Comparison of ENCODE assay signal across 12 cellular contexts in genomic region chr13:45918597-45918996, GRCh38.
DNase-seq lines count a peak whose midpoint lies in the region; ATAC-seq lines count a peak whose summit lies in the region.
"Had no signal": no experiment of that assay in that cellular context is flagged by ENCODE, and none has a peak within 500 bp of the region (broad histone marks: within the 10 kb centered on the region; RNA-seq: fewer than 3 reads in every experiment).

No MANE protein-coding gene starts in this region.

- H3K27ac Mint-ChIP-seq in activated T-cell treated with anti-CD3 and anti-CD28 coated beads, Interleukin-2, amount 50 U/mL, for 24 hours: no peak overlapping the region
- H3K27ac Mint-ChIP-seq in activated naive CD8-positive, alpha-beta T cell treated with anti-CD3 and anti-CD28 coated beads, Interleukin-2, amount 50 U/mL, for 24 hours: no peak overlapping the region
- H3K27ac Mint-ChIP-seq in activated naive CD8-positive, alpha-beta T cell treated with anti-CD3 and anti-CD28 coated beads for 36 hours: no peak overlapping the region
- H3K27ac Mint-ChIP-seq in activated T-helper 17 cell treated with anti-CD3 and anti-CD28 coated beads, Interleukin-2, amount 50 U/mL, for 72 hours: no peak overlapping the region
- H3K27ac Mint-ChIP-seq in stimulated activated effector memory CD8-positive, alpha-beta T cell treated with anti-CD3 and anti-CD28 coated beads, Interleukin-12 subunit alpha, Interleukin-12 subunit beta, amount 100 ng/mL, for 72 hours: no peak overlapping the region
- H3K27ac Mint-ChIP-seq: CD14-positive monocyte; CD8-positive, alpha-beta T cell had no signal

- peak; percentile 40 for ATAC-seq in activated naive CD8-positive, alpha-beta T cell treated with anti-CD3 and anti-CD28 coated beads, Interleukin-2, amount 50 U/mL, for 24 hours
- peak; percentile 92 for ATAC-seq in activated T-helper 17 cell treated with anti-CD3 and anti-CD28 coated beads, Interleukin-2, amount 50 U/mL, for 72 hours (replicated peaks)
- peak; percentile 58 for ATAC-seq in stimulated activated effector memory CD8-positive, alpha-beta T cell treated with anti-CD3 and anti-CD28 coated beads, Interleukin-12 subunit alpha, Interleukin-12 subunit beta, amount 100 ng/mL, for 72 hours
- ATAC-seq: CD8-positive, alpha-beta T cell had no signal

- H3K36me3 Mint-ChIP-seq in activated T-cell treated with anti-CD3 and anti-CD28 coated beads, Interleukin-2, amount 50 U/mL, for 24 hours (ENCODE audit: low read depth): no peaks in the 10 kb centered on the region
- H3K36me3 Mint-ChIP-seq in activated naive CD8-positive, alpha-beta T cell treated with anti-CD3 and anti-CD28 coated beads, Interleukin-2, amount 50 U/mL, for 24 hours (ENCODE audit: low read depth): no peaks in the 10 kb centered on the region
- H3K36me3 Mint-ChIP-seq in activated naive CD8-positive, alpha-beta T cell treated with anti-CD3 and anti-CD28 coated beads for 36 hours: no peaks in the 10 kb centered on the region
- no peaks in the 10 kb centered on the region for H3K36me3 Mint-ChIP-seq in activated T-helper 17 cell treated with anti-CD3 and anti-CD28 coated beads, Interleukin-2, amount 50 U/mL, for 72 hours (ENCODE audit: low read depth)
- no peaks in the 10 kb centered on the region for H3K36me3 Mint-ChIP-seq in stimulated activated effector memory CD8-positive, alpha-beta T cell treated with anti-CD3 and anti-CD28 coated beads, Interleukin-12 subunit alpha, Interleukin-12 subunit beta, amount 100 ng/mL, for 72 hours
- H3K36me3 Mint-ChIP-seq: CD14-positive monocyte; CD8-positive, alpha-beta T cell had no signal

- no peak overlapping the region for H3K4me3 Mint-ChIP-seq in activated T-cell treated with anti-CD3 and anti-CD28 coated beads, Interleukin-2, amount 50 U/mL, for 24 hours
- H3K4me3 Mint-ChIP-seq in activated naive CD8-positive, alpha-beta T cell treated with anti-CD3 and anti-CD28 coated beads, Interleukin-2, amount 50 U/mL, for 24 hours: no peak overlapping the region
- no peak overlapping the region for H3K4me3 Mint-ChIP-seq in activated naive CD8-positive, alpha-beta T cell treated with anti-CD3 and anti-CD28 coated beads for 36 hours
- no peak overlapping the region for H3K4me3 Mint-ChIP-seq in activated T-helper 17 cell treated with anti-CD3 and anti-CD28 coated beads, Interleukin-2, amount 50 U/mL, for 72 hours
- no peak overlapping the region for H3K4me3 Mint-ChIP-seq in stimulated activated effector memory CD8-positive, alpha-beta T cell treated with anti-CD3 and anti-CD28 coated beads, Interleukin-12 subunit alpha, Interleukin-12 subunit beta, amount 100 ng/mL, for 72 hours
- H3K4me3 Mint-ChIP-seq: CD14-positive monocyte; CD8-positive, alpha-beta T cell had no signal

- no peaks in the 10 kb centered on the region for H3K27me3 Mint-ChIP-seq in activated T-cell treated with anti-CD3 and anti-CD28 coated beads, Interleukin-2, amount 50 U/mL, for 24 hours
- H3K27me3 Mint-ChIP-seq in activated naive CD8-positive, alpha-beta T cell treated with anti-CD3 and anti-CD28 coated beads, Interleukin-2, amount 50 U/mL, for 24 hours: no peaks in the 10 kb centered on the region
- no peaks in the 10 kb centered on the region for H3K27me3 Mint-ChIP-seq in activated naive CD8-positive, alpha-beta T cell treated with anti-CD3 and anti-CD28 coated beads for 36 hours
- H3K27me3 Mint-ChIP-seq in activated T-helper 17 cell treated with anti-CD3 and anti-CD28 coated beads, Interleukin-2, amount 50 U/mL, for 72 hours: no peaks in the 10 kb centered on the region

- peak; percentile 3 for DNase-seq in activated T-cell treated with anti-CD3 and anti-CD28 coated beads for 48 hours (ENCODE audit: low read depth)
- DNase-seq in activated T-cell treated with anti-CD3 and anti-CD28 coated beads, Interleukin-2, amount 50 U/mL, for 24 hours: no peak
- no peak for DNase-seq in activated naive CD8-positive, alpha-beta T cell treated with anti-CD3 and anti-CD28 coated beads, Interleukin-2, amount 50 U/mL, for 24 hours
- DNase-seq in activated naive CD8-positive, alpha-beta T cell treated with anti-CD3 and anti-CD28 coated beads for 36 hours: no peak
- DNase-seq in stimulated activated effector memory CD8-positive, alpha-beta T cell treated with anti-CD3 and anti-CD28 coated beads, Interleukin-12 subunit alpha, Interleukin-12 subunit beta, amount 100 ng/mL, for 72 hours (ENCODE audit: low spot score in 2 of 2): no peak
- no peak for DNase-seq in AML-193 (lab: John Stamatoyannopoulos, UW)
- DNase-seq: BE2C; CD8-positive, alpha-beta T cell; COR-L47; GF-D8 had no signal

- no peaks in the 10 kb centered on the region for H3K9me3 Mint-ChIP-seq in activated T-cell treated with anti-CD3 and anti-CD28 coated beads, Interleukin-2, amount 50 U/mL, for 24 hours
- H3K9me3 Mint-ChIP-seq in activated naive CD8-positive, alpha-beta T cell treated with anti-CD3 and anti-CD28 coated beads, Interleukin-2, amount 50 U/mL, for 24 hours: no peaks in the 10 kb centered on the region
- no peaks in the 10 kb centered on the region for H3K9me3 Mint-ChIP-seq in activated naive CD8-positive, alpha-beta T cell treated with anti-CD3 and anti-CD28 coated beads for 36 hours
- no peaks in the 10 kb centered on the region for H3K9me3 Mint-ChIP-seq in activated T-helper 17 cell treated with anti-CD3 and anti-CD28 coated beads, Interleukin-2, amount 50 U/mL, for 72 hours
- H3K9me3 Mint-ChIP-seq in stimulated activated effector memory CD8-positive, alpha-beta T cell treated with anti-CD3 and anti-CD28 coated beads, Interleukin-12 subunit alpha, Interleukin-12 subunit beta, amount 100 ng/mL, for 72 hours: no peaks in the 10 kb centered on the region
- H3K9me3 Mint-ChIP-seq: CD8-positive, alpha-beta T cell had no signal

- H3K4me1 Mint-ChIP-seq in activated T-cell treated with anti-CD3 and anti-CD28 coated beads, Interleukin-2, amount 50 U/mL, for 24 hours (ENCODE audit: low read depth): peaks cover 8% of the 10 kb centered on the region
- no peaks in the 10 kb centered on the region for H3K4me1 Mint-ChIP-seq in activated naive CD8-positive, alpha-beta T cell treated with anti-CD3 and anti-CD28 coated beads, Interleukin-2, amount 50 U/mL, for 24 hours
- H3K4me1 Mint-ChIP-seq in activated naive CD8-positive, alpha-beta T cell treated with anti-CD3 and anti-CD28 coated beads for 36 hours: no peaks in the 10 kb centered on the region
- H3K4me1 Mint-ChIP-seq in activated T-helper 17 cell treated with anti-CD3 and anti-CD28 coated beads, Interleukin-2, amount 50 U/mL, for 72 hours: no peaks in the 10 kb centered on the region
- H3K4me1 Mint-ChIP-seq in stimulated activated effector memory CD8-positive, alpha-beta T cell treated with anti-CD3 and anti-CD28 coated beads, Interleukin-12 subunit alpha, Interleukin-12 subunit beta, amount 100 ng/mL, for 72 hours: no peaks in the 10 kb centered on the region
- H3K4me1 Mint-ChIP-seq: CD14-positive monocyte had no signal

Comparison
In these comparisons a context has a peak if more than half of its experiments do, and no peak if none do; other contexts are left out.
1. ATAC-seq: peak in every context shown above with its lines; median percentile 92 in activated T-helper 17 cell treated with anti-CD3 and anti-CD28 coated beads, Interleukin-2, amount 50 U/mL, for 72 hours; 58 in stimulated activated effector memory CD8-positive, alpha-beta T cell treated with anti-CD3 and anti-CD28 coated beads, Interleukin-12 subunit alpha, Interleukin-12 subunit beta, amount 100 ng/mL, for 72 hours; 40 in activated naive CD8-positive, alpha-beta T cell treated with anti-CD3 and anti-CD28 coated beads, Interleukin-2, amount 50 U/mL, for 24 hours.